In genomic region chr7:155207335-155208002, GRCh38 we compare ENCODE assay signal across 2 cellular contexts.
TF ChIP-seq lines count a peak whose summit lies in the region.

No MANE protein-coding gene starts in this region.

TF ChIP-seq in GM23338, 12 proteins besides CTCF, POLR2A, EP300 and RAD21:
- TF ChIP-seq REST (IDR thresholded peaks at IDR 0.05; ENCODE audit: unreplicated experiment) (peak; percentile 59), POLR2AphosphoS5 (IDR thresholded peaks at IDR 0.05; ENCODE audit: low read depth) (no peak)

TF ChIP-seq in HepG2, 621 proteins besides CTCF, POLR2A, EP300 and RAD21 (continued from another document):
- TF ChIP-seq REST (IDR thresholded peaks at IDR 0.05; ENCODE audit: borderline replicate concordance in 1 of 2, low read depth in 1 of 2, low read length in 2 of 2) = peak in 1 of 2 experiments; percentile 53; a peak in 2 of 4 replicates
- no peak for TF ChIP-seq CREM (IDR thresholded peaks at IDR 0.05)
- TF ChIP-seq CREM (CRISPR knock-in tag; IDR thresholded peaks at IDR 0.05) = no peak
- TF ChIP-seq ZNF263 (CRISPR knock-in tag; IDR thresholded peaks at IDR 0.05) = no peak
TF ChIP-seq in HepG2: peak in this region for 1.
